In genomic region chr21:40051801-40052200, GRCh38 we compare ENCODE assay signal across 20 cellular contexts.
"Had no signal": no experiment of that assay in that cellular context is flagged by ENCODE, and none has a peak within 500 bp of the region (broad histone marks: within the 10 kb centered on the region; RNA-seq: fewer than 3 reads in every experiment).

No MANE protein-coding gene starts in this region.

- ATAC-seq: activated CD4-positive, CD25-positive, alpha-beta regulatory T cell treated with anti-CD3 and anti-CD28 coated beads, Interleukin-2, amount 50 U/mL, for 24 hours; left ventricle myocardium superior; mucosa of descending colon; natural killer cell; stimulated activated naive B cell treated with anti-CD40 and anti-IgM and Interleukin-4, amounts not matched to agents 10 μg/mL and 1 μg/mL and 100 μg/mL, for 72 hours; upper lobe of right lung had no signal

- H3K27ac ChIP-seq: neutrophil, parathyroid adenoma, upper lobe of right lung had no signal

- H3K4me3 ChIP-seq: mucosa of descending colon, skin epidermis, upper lobe of right lung had no signal

- H3K36me3 ChIP-seq: neutrophil, upper lobe of right lung had no signal

- DNase-seq: activated CD4-positive, alpha-beta T cell treated with anti-CD3 and anti-CD28 coated beads, Interleukin-2, amount 50 U/mL, for 1 hour; activated CD8-positive, alpha-beta memory T cell treated with anti-CD3 and anti-CD28 coated beads for 24 hours; activated gamma-delta T cell treated with Interleukin-2 at 50 U/mL for 16 hours; amniotic stem cell; cerebellar nuclear complex; endodermal cell; erythroblast; hippocampal formation; left ventricle myocardium superior; mucosa of descending colon; natural killer cell; stimulated activated CD4-positive, alpha-beta T cell treated with anti-CD3 and anti-CD28 coated beads, Interleukin-15, amount 100 ng/mL, for 24 hours; stimulated activated CD4-positive, alpha-beta T cell treated with anti-CD3 and anti-CD28 coated beads, Interleukin-4, amount 100 ng/mL, for 1 hour; stimulated activated naive B cell treated with anti-CD40 and anti-IgM and Interleukin-4, amounts not matched to agents 10 μg/mL and 1 μg/mL and 100 μg/mL, for 72 hours; substantia nigra; upper lobe of right lung had no signal

- H3K27me3 ChIP-seq: neutrophil, upper lobe of right lung had no signal

- H3K9me3 ChIP-seq: mucosa of descending colon, neutrophil, upper lobe of right lung had no signal

- H3K4me1 ChIP-seq: parathyroid adenoma, upper lobe of right lung had no signal
